In genomic region chr9:35790385-35791291, GRCh38 we compare ENCODE assay signal across 8 cellular contexts. TPM values are rescaled to one million over a fixed set of nuclear protein-coding genes. Genes with fewer than 3 reads are reported as not detected.
DNase-seq lines count a peak whose midpoint lies in the region; ATAC-seq and TF ChIP-seq lines count a peak whose summit lies in the region.

No MANE protein-coding gene starts in this region.

- DNase-seq in NB4 (ENCODE audit: low read depth) (peak; percentile 63), amygdala (lab: John Stamatoyannopoulos, UW) (peak in 44 of 56 donors; percentile 16 to 76 (median 42)), left ventricle myocardium superior (peak; percentile 74), posterior vena cava (ENCODE audit: low spot score) (peak; percentile 85), aorta (peak; percentile 79 to 82)

- H3K36me3 ChIP-seq in SU-DHL-6 (ENCODE audit: low read length) (no peaks in the 10 kb centered on the region), aorta (ENCODE audit: control insufficient read depth in 1 of 2, insufficient read depth in 2 of 2, low read length in 1 of 2) (no peaks in the 10 kb centered on the region)

- 27% methylated on average over 37 of the region's 37 CpGs for WGBS in aorta, 2 donors

- H3K4me2 ChIP-seq in SU-DHL-6 (ENCODE audit: low read depth, low read length, poor library complexity, severe bottlenecking) = no peak overlapping the region

- H3K27me3 ChIP-seq in SU-DHL-6 (ENCODE audit: low read length) (no peaks in the 10 kb centered on the region), aorta (ENCODE audit: control insufficient read depth in 1 of 2, insufficient read depth in 2 of 2, low read length in 1 of 2) (no peaks in the 10 kb centered on the region)

- H3K9ac ChIP-seq in SU-DHL-6 (ENCODE audit: low read length) = no peak overlapping the region

- ATAC-seq in left ventricle myocardium superior (peak; percentile 87), aorta (ENCODE audit: low FRiP score) (peak; percentile 92), HG03469 (IDR thresholded peaks at IDR 0.05; ENCODE audit: unreplicated experiment) (no peak)

- TF ChIP-seq CTCF in GM12872 (IDR thresholded peaks at IDR 0.05; ENCODE audit: insufficient read depth, low read depth, low read length) (peak; percentile 90), NB4 (IDR thresholded peaks at IDR 0.05; ENCODE audit: low read depth, low read length) (peak; percentile 58), SU-DHL-6 (IDR thresholded peaks at IDR 0.05; ENCODE audit: insufficient read depth, low read length, poor library complexity, severe bottlenecking) (peak; percentile 86)

- H4K20me1 ChIP-seq in SU-DHL-6 (ENCODE audit: low read depth, low read length) = no peaks in the 10 kb centered on the region

- no peaks in the 10 kb centered on the region for H3K9me2 ChIP-seq in SU-DHL-6 (replicated peaks; ENCODE audit: insufficient read depth, low read length)

- TF ChIP-seq POLR2A in NB4 (IDR thresholded peaks at IDR 0.05; ENCODE audit: extremely low read depth, insufficient read length) = no peak

- no peaks in the 10 kb centered on the region for H3F3A ChIP-seq in SU-DHL-6 (ENCODE audit: insufficient read depth)

- no peak overlapping the region for H3K4me3 ChIP-seq in NB4 (ENCODE audit: low read depth, low read length)
- H3K4me3 ChIP-seq in SU-DHL-6 (ENCODE audit: insufficient read depth, low read length, poor library complexity, severe bottlenecking) = no peak overlapping the region
- peak overlapping the region; percentile 11 to 32 for H3K4me3 ChIP-seq in aorta (ENCODE audit: low read length in 2 of 2)

- H3K9me3 ChIP-seq in SU-DHL-6 (ENCODE audit: insufficient read depth, low read length) (no peaks in the 10 kb centered on the region), aorta (ENCODE audit: control insufficient read depth, low read length) (no peaks in the 10 kb centered on the region)

- intact Hi-C loops in left ventricle myocardium superior (cut with micrococcal nuclease) (no loop called here), posterior vena cava (cut with DNase I) (loop anchor here in 1 of 2 donors (5.0 kb wide), 2 partner anchors 37 to 92 kb away; partner anchors contain the start of genes FAM221B and TMEM8B), aorta (cut with DNase I) (loop anchor here (1.0 to 10.0 kb wide), 4 partner anchors 37 to 234 kb away; partner anchors contain the start of genes FAM221B (in 1 of the 2) and TMEM8B (in 1 of the 2))

- no peaks in the 10 kb centered on the region for H3K4me1 ChIP-seq in aorta (ENCODE audit: control insufficient read depth in 1 of 2, insufficient read depth in 2 of 2, low read length in 2 of 2)

- no peak overlapping the region for H2AFZ ChIP-seq in SU-DHL-6 (ENCODE audit: low read depth, low read length, severe bottlenecking)

- no peak overlapping the region for H3K27ac ChIP-seq in SU-DHL-6 (ENCODE audit: low read depth, low read length)
- H3K27ac ChIP-seq in aorta (ENCODE audit: low read depth in 1 of 2, low read length in 2 of 2) = peak overlapping the region; percentile 10 to 15

- no peaks in the 10 kb centered on the region for H3K79me2 ChIP-seq in SU-DHL-6 (ENCODE audit: insufficient read depth, low read length)

RNA-seq across cellular contexts. Expression of gene NPR2, which starts 0.8 kb away (rescaled TPM):
- total RNA-seq in left ventricle myocardium superior (24.6 TPM), posterior vena cava (10 to 100 TPM; 27.4 to 47.1 TPM), aorta (10 to 100 TPM; 39.7 to 45.6 TPM)
- polyA plus RNA-seq in aorta = 10 to 100 TPM; 13.3 to 85.0 TPM

RNA-seq across cellular contexts. Expression of gene SPAG8, which starts 21.4 kb away (rescaled TPM):
- total RNA-seq in left ventricle myocardium superior (3.2 TPM), posterior vena cava (1 to 10 TPM in 1 of 2 donors, under 1 TPM in 1; 0.76 to 3.1 TPM), aorta (1 to 10 TPM in 1 of 2 donors, under 1 TPM in 1; 0.71 to 3.0 TPM)
- 1 to 10 TPM in 1 of 2 donors, not detected in 1; 4.4 TPM for polyA plus RNA-seq in aorta

RNA-seq across cellular contexts. Expression of gene HINT2, which starts 24.2 kb away (rescaled TPM):
- total RNA-seq in left ventricle myocardium superior = 75.8 TPM
- 10 to 100 TPM; 20.0 to 26.8 TPM for total RNA-seq in posterior vena cava
- 10 to 100 TPM; 21.3 to 26.0 TPM for total RNA-seq in aorta
- 10 to 100 TPM; 34.8 to 61.5 TPM for polyA plus RNA-seq in aorta

RNA-seq across cellular contexts. Expression of gene MSMP, which starts 36.6 kb away (rescaled TPM):
- not detected for total RNA-seq in left ventricle myocardium superior
- total RNA-seq in posterior vena cava = 1 to 10 TPM in 1 of 2 donors, not detected in 1; 1.7 TPM
- total RNA-seq in aorta = 1 to 10 TPM; 2.0 TPM
- not detected for polyA plus RNA-seq in aorta

RNA-seq across cellular contexts. Expression of gene FAM221B, which starts 37.9 kb away (rescaled TPM):
- not detected for total RNA-seq in left ventricle myocardium superior
- not detected for total RNA-seq in posterior vena cava
- not detected for total RNA-seq in aorta
- polyA plus RNA-seq in aorta = under 1 TPM in 1 of 2 donors, not detected in 1; 0.13 TPM

Comparison
In these comparisons a context has a peak if more than half of its experiments do, and no peak if none do; other contexts are left out.
1. H3K4me3 ChIP-seq: peak in aorta (2 of 2); none in NB4 (single experiment) and SU-DHL-6 (single experiment).
2. Peak in every context shown above with its lines, with median percentiles within 50 percentile points of each other: CTCF ChIP-seq and DNase-seq.